10 cellular contexts compared by ENCODE assay signal in the genomic region with DNA sequence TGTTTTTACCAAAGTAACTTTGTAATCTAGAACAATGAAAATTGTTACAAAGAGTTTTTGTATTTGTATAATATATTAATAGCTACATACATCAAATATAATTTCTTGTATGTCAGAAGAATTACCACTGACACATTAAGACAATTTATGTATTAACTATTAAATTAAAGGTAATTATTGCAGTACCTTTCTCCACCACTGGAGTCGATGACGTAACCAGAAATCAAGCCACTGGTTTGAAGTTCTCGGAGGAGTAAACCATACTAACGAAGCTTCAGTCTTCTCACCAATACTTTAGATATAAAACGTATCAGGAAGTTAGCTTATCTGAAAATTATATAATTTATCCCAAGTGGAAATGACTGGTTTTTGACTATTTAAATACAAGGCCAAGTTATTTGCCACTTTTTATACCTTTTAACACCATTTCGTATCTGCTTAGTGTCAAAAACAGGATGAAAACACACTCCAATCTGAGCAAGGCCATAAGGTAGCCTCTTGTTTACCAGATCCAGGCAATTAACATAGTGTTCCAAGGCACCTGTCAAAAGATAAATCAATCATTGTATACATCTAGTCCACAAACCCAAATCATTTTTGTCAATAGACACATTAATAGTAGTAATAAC. TPM values are rescaled to one million over a fixed set of nuclear protein-coding genes. Genes with fewer than 3 reads are reported as not detected.
A peak's percentile ranks its signal among the peaks of the same experiment; 100 is the strongest.
DNase-seq lines count a peak whose midpoint lies in the region; TF ChIP-seq lines count a peak whose summit lies in the region.
"Had no signal": no experiment of that assay in that cellular context is flagged by ENCODE, and none has a peak within 500 bp of the region (broad histone marks: within the 10 kb centered on the region; RNA-seq: fewer than 3 reads in every experiment).

No MANE protein-coding gene starts in this region.

- H3K27ac ChIP-seq in OCI-LY1 (ENCODE audit: low read depth, low read length, poor library complexity, severe bottlenecking) (no peak overlapping the region), parathyroid adenoma (no peak overlapping the region)
- H3K27ac ChIP-seq: HL-60 had no signal

- peaks cover 12% of the 10 kb centered on the region for H3K36me3 Mint-ChIP-seq in chondrocyte (ENCODE audit: low read depth)

- H3K4me3 ChIP-seq in OCI-LY1 (ENCODE audit: low read depth, low read length, poor library complexity, severe bottlenecking) = no peak overlapping the region
- H3K4me3 ChIP-seq in parathyroid adenoma (ENCODE audit: low read depth, low read length) = no peak overlapping the region
- H3K4me3 ChIP-seq: lung had no signal

- peak; percentile 28 for DNase-seq in NCI-H2227 (lab: John Stamatoyannopoulos, UW; ENCODE audit: unreplicated experiment)
- DNase-seq in NCI-H2227 treated with DMSO at 0.1 percent for 48 hours (lab: John Stamatoyannopoulos, UW) = no peak
- DNase-seq in chondrocyte (ENCODE audit: low spot score) = no peak
- DNase-seq in activated naive CD4-positive, alpha-beta T cell (lab: John Stamatoyannopoulos, UW) = no peak
- DNase-seq in kidney tubule cell (ENCODE audit: low spot score) = no peak
- DNase-seq in DMS79 (lab: John Stamatoyannopoulos, UW) = no peak

- peaks cover 29% of the 10 kb centered on the region for H3K4me1 Mint-ChIP-seq in chondrocyte (ENCODE audit: low read depth)

- H3K27me3 ChIP-seq in OCI-LY1 (ENCODE audit: insufficient read depth, low read length) = no peaks in the 10 kb centered on the region
- no peaks in the 10 kb centered on the region for H3K27me3 ChIP-seq in parathyroid adenoma (ENCODE audit: control insufficient read depth, insufficient read depth, low read length)

- H3K9me3 ChIP-seq in OCI-LY1 (ENCODE audit: low read length) = no peaks in the 10 kb centered on the region
- no peaks in the 10 kb centered on the region for H3K9me3 ChIP-seq in parathyroid adenoma (ENCODE audit: control insufficient read depth, low read length)

- H3K4me1 ChIP-seq in OCI-LY1 (ENCODE audit: insufficient read depth, low read length, severe bottlenecking) = peaks cover 28% of the 10 kb centered on the region
- H3K4me1 ChIP-seq in parathyroid adenoma = peaks cover 4% of the 10 kb centered on the region

- no peak overlapping the region for H3K27ac Mint-ChIP-seq in chondrocyte (ENCODE audit: unreplicated experiment)

- H3K79me2 ChIP-seq in OCI-LY1 (ENCODE audit: insufficient read depth, low read length) (peaks cover 13% of the 10 kb centered on the region), parathyroid adenoma (peaks cover 3% of the 10 kb centered on the region)

- H3K36me3 ChIP-seq in OCI-LY1 (ENCODE audit: insufficient read depth, low read length) (peaks cover 61% of the 10 kb centered on the region), parathyroid adenoma (ENCODE audit: control insufficient read depth, insufficient read depth, low read length) (no peaks in the 10 kb centered on the region)

- H3F3A ChIP-seq in OCI-LY1 (ENCODE audit: insufficient read depth, low read length) = peaks cover 5% of the 10 kb centered on the region

- H3K9ac ChIP-seq in OCI-LY1 (ENCODE audit: low read length) (no peak overlapping the region), parathyroid adenoma (no peak overlapping the region)

- H3K4me2 ChIP-seq in OCI-LY1 (ENCODE audit: low read length) (no peak overlapping the region), parathyroid adenoma (ENCODE audit: low read length) (no peak overlapping the region)

- no peaks in the 10 kb centered on the region for H3K27me3 Mint-ChIP-seq in chondrocyte (ENCODE audit: low read depth)

- TF ChIP-seq CTCF in OCI-LY1 (IDR thresholded peaks at IDR 0.05; ENCODE audit: low read length) (peak; percentile 41; the same call in 1 of the 2 replicates), chondrocyte (IDR thresholded peaks at IDR 0.05) (peak; percentile 72), parathyroid adenoma (IDR thresholded peaks at IDR 0.05) (peak; percentile 41)

- H3K4me3 Mint-ChIP-seq in chondrocyte (ENCODE audit: unreplicated experiment) = no peak overlapping the region

- no peaks in the 10 kb centered on the region for H3K9me2 ChIP-seq in OCI-LY1 (ENCODE audit: low read depth, low read length)

- H3K9me3 Mint-ChIP-seq in chondrocyte (ENCODE audit: low read depth) = no peaks in the 10 kb centered on the region

- H2AFZ ChIP-seq in OCI-LY1 (ENCODE audit: low read length) (no peak overlapping the region), parathyroid adenoma (no peak overlapping the region)

- no peaks in the 10 kb centered on the region for H4K20me1 ChIP-seq in OCI-LY1 (ENCODE audit: insufficient read depth, low read length)

RNA-seq across cellular contexts. Expression of a gene that starts 4.3 kb away (rescaled TPM):
- total RNA-seq in chondrocyte = 10.3 to 13.1 TPM (median 11.7 TPM) in 3 replicates

RNA-seq across cellular contexts. Expression of a gene that starts 13.5 kb away (rescaled TPM):
- 582 to 747 TPM (median 611 TPM) in 3 replicates for total RNA-seq in chondrocyte

RNA-seq across cellular contexts. Expression of a gene that starts 14.2 kb away (rescaled TPM):
- total RNA-seq in chondrocyte = 29.2 to 34.0 TPM (median 29.6 TPM) in 3 replicates

RNA-seq across cellular contexts. Expression of a gene that starts 43.7 kb away (rescaled TPM):
- not detected in 3 replicates for total RNA-seq in chondrocyte
